Comparison of ENCODE assay signal across 8 cellular contexts in the genomic region with DNA sequence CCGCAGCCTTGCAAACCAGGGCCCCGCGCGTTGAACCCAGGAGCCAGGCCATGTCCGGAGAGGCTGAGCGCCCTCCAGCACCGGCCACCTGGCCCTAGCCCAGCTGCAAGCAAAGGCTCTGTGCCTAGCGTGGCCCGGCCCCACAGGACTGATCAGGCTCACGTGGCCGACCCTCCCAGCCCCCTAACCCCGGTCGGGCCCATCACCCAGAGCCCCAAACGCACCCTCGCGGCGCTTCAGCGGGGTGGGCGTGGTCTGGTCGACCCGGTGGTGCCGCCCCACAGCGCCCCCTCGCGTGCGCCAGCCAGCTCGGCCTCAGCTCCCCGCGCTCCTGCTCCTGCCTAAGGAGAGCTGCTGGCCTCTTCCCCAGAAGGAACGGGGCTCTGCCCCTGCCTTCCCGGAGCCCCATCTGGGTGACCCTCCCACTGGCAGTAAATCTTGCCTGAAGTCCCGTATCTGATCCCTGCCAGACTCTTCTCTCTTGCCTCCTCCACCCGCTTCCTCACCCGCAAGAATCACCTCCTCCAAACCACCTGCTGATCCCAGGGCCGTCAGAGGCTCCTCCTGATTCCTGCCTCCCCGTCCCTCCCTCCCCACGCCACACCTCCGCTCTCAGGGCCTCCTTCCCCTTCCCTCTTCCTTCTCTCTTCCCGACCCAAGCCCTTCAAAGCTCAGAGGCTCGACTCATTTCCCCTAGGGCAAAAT. TPM values are rescaled to one million over a fixed set of nuclear protein-coding genes. Genes with fewer than 3 reads are reported as not detected.
A peak's percentile ranks its signal among the peaks of the same experiment; 100 is the strongest.
DNase-seq lines count a peak whose midpoint lies in the region; ATAC-seq, FAIRE-seq and TF ChIP-seq lines count a peak whose summit lies in the region.

No MANE protein-coding gene starts in this region.

- TF ChIP-seq CTCF in GM12878 (IDR thresholded peaks at IDR 0.05 in 2 of 3, conservative IDR thresholded peaks at IDR 0.05 in 1 of 3; ENCODE audit: control insufficient read depth in 2 of 3, extremely low read depth in 1 of 3, insufficient read depth in 1 of 3, low read depth in 3 of 3, low read length in 3 of 3) = peak; percentile 66 to 69 (median 66)

- intact Hi-C loops in GM12878 (cut with micrococcal nuclease; ENCODE audit: unreplicated experiment) = loop anchor here (10.0 kb wide), 1 partner anchor 168 kb away; no protein-coding TSS in a partner anchor

- H3K4me3 ChIP-seq in GM12878 = no peak overlapping the region

- CTCF ChIA-PET in GM12878 (lab: Yijun Ruan, JAX) = interaction anchor here (1.0 to 2.2 kb wide), 5 partner anchors 30 to 359 kb away, joined by 3 to 10 read pairs (median 3); no protein-coding TSS in a partner anchor

- no peaks in the 10 kb centered on the region; a peak in 1 of 4 replicates for H3K27me3 ChIP-seq in GM12878 (replicated peaks in 1 of 2; ENCODE audit: control insufficient read depth in 2 of 2, insufficient read depth in 2 of 2, low read length in 1 of 2)

- FAIRE-seq in GM12878 (lab: Jason Lieb, UNC) = no peak

- DNase-seq in OCI-M1 (lab: John Stamatoyannopoulos, UW) (peak; percentile 42), GM12878 (ENCODE audit: low read depth, low spot score) (no peak), inferior parietal cortex (ENCODE audit: extremely low spot score) (peak; percentile 29), NCI-H2107 (lab: John Stamatoyannopoulos, UW) (no peak), NCI-H1105 treated with DMSO at 0.1 percent for 48 hours (lab: John Stamatoyannopoulos, UW) (no peak)
- peak; percentile 6 to 34 for DNase-seq in stimulated activated CD4-positive, alpha-beta T cell treated with anti-CD3 and anti-CD28 coated beads, Interleukin-12 subunit alpha, Interleukin-12 subunit beta, amount 100 ng/mL, for 24 hours (ENCODE audit: low read depth in 2 of 2)

- H4K20me1 ChIP-seq in GM12878 (ENCODE audit: control insufficient read depth, insufficient read depth) = no peaks in the 10 kb centered on the region

- ATAC-seq in GM18502 (IDR thresholded peaks at IDR 0.05; ENCODE audit: poor library complexity, unreplicated experiment) = peak; percentile 95
- ATAC-seq in HG02623 (IDR thresholded peaks at IDR 0.05; ENCODE audit: unreplicated experiment) = peak; percentile 43
- ATAC-seq in GM12878 = peak; percentile 95

- H3K9me3 ChIP-seq in GM12878 (replicated peaks; ENCODE audit: control insufficient read depth, insufficient read depth, low read length) = no peaks in the 10 kb centered on the region

- no peaks in the 10 kb centered on the region for H3K4me1 ChIP-seq in GM12878 (ENCODE audit: control insufficient read depth, insufficient read depth, low read length)

- H3K9ac ChIP-seq in GM12878 (ENCODE audit: control insufficient read depth, insufficient read depth, low read length) = no peak overlapping the region

- no peak overlapping the region for H3K27ac ChIP-seq in GM12878 (ENCODE audit: control insufficient read depth, insufficient read depth)

- no TSS peak for BruUV-seq in GM12878 (replicated peaks; lab: Mats Ljungman, UMichigan)

- no peaks in the 10 kb centered on the region for H3K36me3 ChIP-seq in GM12878 (ENCODE audit: control insufficient read depth in 2 of 2, insufficient read depth in 2 of 2, low read length in 1 of 2)

- 1% methylated on average over 25 of the region's 40 CpGs for WGBS in GM12878 (ENCODE audit: insufficient coverage, insufficient replicate concordance, low lambda C conversion rate, missing lambda C conversion rate)

- POLR2A ChIA-PET in GM12878 (lab: Charles Lee) = interaction anchor here (0.7 kb wide), 1 partner anchor 92 kb away, joined by 5 read pairs; no protein-coding TSS in a partner anchor

- no peak for TF ChIP-seq POLR2A in GM12878 (IDR thresholded peaks at IDR 0.05; ENCODE audit: low read depth, low read length)

- peak overlapping the region; percentile 13; the same call in 1 of the 2 replicates for H3K4me2 ChIP-seq in GM12878 (ENCODE audit: control insufficient read depth, insufficient read depth)

- RAD21 ChIA-PET in GM12878 (lab: Charles Lee; ENCODE audit: unreplicated experiment) = interaction anchor here (1.0 to 1.2 kb wide), 2 partner anchors 108 to 358 kb away, joined by 3 to 4 read pairs; no protein-coding TSS in a partner anchor

- in situ Hi-C loops in GM12878 (cut with MboI) = no loop called here

- SMC1A ChIA-PET in GM12878 (lab: Charles Lee; ENCODE audit: uncharacterized antibody, unreplicated experiment) = no interaction called here

- TF ChIP-seq RAD21 in GM12878 (IDR thresholded peaks at IDR 0.05; ENCODE audit: insufficient read depth, low read depth, low read length) = 0 out of 2 replicates have a peak, but pooled peaks have one; percentile 15

- no peaks in the 10 kb centered on the region for H3K79me2 ChIP-seq in GM12878 (ENCODE audit: control insufficient read depth, insufficient read depth, low read length)

- TF ChIP-seq EP300 in GM12878 (IDR thresholded peaks at IDR 0.05; ENCODE audit: borderline replicate concordance in 1 of 2, control insufficient read depth in 1 of 2, low read depth in 2 of 2, low read length in 2 of 2) = no peak

- H2AFZ ChIP-seq in GM12878 (ENCODE audit: control insufficient read depth, low read depth, low read length) = peak overlapping the region; percentile 23; the same call in 1 of the 2 replicates

TF ChIP-seq in GM12878, 131 proteins besides CTCF, POLR2A, EP300 and RAD21 (continues in another document):
- TF ChIP-seq, protein P1, sequence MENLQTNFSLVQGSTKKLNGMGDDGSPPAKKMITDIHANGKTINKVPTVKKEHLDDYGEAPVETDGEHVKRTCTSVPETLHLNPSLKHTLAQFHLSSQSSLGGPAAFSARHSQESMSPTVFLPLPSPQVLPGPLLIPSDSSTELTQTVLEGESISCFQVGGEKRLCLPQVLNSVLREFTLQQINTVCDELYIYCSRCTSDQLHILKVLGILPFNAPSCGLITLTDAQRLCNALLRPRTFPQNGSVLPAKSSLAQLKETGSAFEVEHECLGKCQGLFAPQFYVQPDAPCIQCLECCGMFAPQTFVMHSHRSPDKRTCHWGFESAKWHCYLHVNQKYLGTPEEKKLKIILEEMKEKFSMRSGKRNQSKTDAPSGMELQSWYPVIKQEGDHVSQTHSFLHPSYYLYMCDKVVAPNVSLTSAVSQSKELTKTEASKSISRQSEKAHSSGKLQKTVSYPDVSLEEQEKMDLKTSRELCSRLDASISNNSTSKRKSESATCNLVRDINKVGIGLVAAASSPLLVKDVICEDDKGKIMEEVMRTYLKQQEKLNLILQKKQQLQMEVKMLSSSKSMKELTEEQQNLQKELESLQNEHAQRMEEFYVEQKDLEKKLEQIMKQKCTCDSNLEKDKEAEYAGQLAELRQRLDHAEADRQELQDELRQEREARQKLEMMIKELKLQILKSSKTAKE (IDR thresholded peaks at IDR 0.05; ENCODE audit: low read depth, poor library complexity, severe bottlenecking) = no peak
- TF ChIP-seq, protein P2, sequence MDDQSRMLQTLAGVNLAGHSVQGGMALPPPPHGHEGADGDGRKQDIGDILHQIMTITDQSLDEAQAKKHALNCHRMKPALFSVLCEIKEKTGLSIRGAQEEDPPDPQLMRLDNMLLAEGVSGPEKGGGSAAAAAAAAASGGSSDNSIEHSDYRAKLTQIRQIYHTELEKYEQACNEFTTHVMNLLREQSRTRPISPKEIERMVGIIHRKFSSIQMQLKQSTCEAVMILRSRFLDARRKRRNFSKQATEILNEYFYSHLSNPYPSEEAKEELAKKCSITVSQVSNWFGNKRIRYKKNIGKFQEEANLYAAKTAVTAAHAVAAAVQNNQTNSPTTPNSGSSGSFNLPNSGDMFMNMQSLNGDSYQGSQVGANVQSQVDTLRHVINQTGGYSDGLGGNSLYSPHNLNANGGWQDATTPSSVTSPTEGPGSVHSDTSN (IDR thresholded peaks at IDR 0.05; ENCODE audit: insufficient replicate concordance, low read depth, low read length) = no peak
- TF ChIP-seq, protein P3, sequence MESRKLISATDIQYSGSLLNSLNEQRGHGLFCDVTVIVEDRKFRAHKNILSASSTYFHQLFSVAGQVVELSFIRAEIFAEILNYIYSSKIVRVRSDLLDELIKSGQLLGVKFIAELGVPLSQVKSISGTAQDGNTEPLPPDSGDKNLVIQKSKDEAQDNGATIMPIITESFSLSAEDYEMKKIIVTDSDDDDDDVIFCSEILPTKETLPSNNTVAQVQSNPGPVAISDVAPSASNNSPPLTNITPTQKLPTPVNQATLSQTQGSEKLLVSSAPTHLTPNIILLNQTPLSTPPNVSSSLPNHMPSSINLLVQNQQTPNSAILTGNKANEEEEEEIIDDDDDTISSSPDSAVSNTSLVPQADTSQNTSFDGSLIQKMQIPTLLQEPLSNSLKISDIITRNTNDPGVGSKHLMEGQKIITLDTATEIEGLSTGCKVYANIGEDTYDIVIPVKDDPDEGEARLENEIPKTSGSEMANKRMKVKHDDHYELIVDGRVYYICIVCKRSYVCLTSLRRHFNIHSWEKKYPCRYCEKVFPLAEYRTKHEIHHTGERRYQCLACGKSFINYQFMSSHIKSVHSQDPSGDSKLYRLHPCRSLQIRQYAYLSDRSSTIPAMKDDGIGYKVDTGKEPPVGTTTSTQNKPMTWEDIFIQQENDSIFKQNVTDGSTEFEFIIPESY (IDR thresholded peaks at IDR 0.05) = no peak
- TF ChIP-seq BHLHE40 (IDR thresholded peaks at IDR 0.05; ENCODE audit: borderline replicate concordance in 1 of 2, low read depth in 2 of 2, low read length in 1 of 2) (peak in 1 of 2 experiments; percentile 26; a peak in 1 of 4 replicates), TARDBP (IDR thresholded peaks at IDR 0.05; ENCODE audit: borderline replicate concordance) (no peak), NR2C2 (IDR thresholded peaks at IDR 0.05; ENCODE audit: borderline replicate concordance, control insufficient read depth, insufficient read length, low read depth) (no peak), ZNF24 (IDR thresholded peaks at IDR 0.05) (no peak), FOXM1 (IDR thresholded peaks at IDR 0.05; ENCODE audit: low read depth, low read length) (no peak)

RNA-seq across cellular contexts. Expression of a gene that starts 12.3 kb away (rescaled TPM):
- not detected in 2 replicates for total RNA-seq in GM12878 (2013; cell fraction: nucleolus; rRNA removed)
- not detected in 2 replicates for total RNA-seq in GM12878 (2014; rRNA removed)
- total RNA-seq in GM12878 (2014; rRNA removed; fragmentation: Illumina TruSeq; extraction: Trizol) = not detected in 2 replicates
- total RNA-seq in GM12878 (2021) = not detected in 2 replicates
- not detected for polyA plus RNA-seq in GM12878 (2011; ENCODE audit: low read depth)
- polyA plus RNA-seq in GM12878 (2011; rRNA removed) = not detected in 2 replicates
- polyA plus RNA-seq in GM12878 (2011; cell fraction: cytosol; rRNA removed) = not detected in 2 replicates
- polyA plus RNA-seq in GM12878 (2011; cell fraction: nucleus; rRNA removed) = not detected in 2 replicates
- not detected in 2 replicates for polyA plus RNA-seq in GM12878 (2012)
- polyA plus RNA-seq in GM12878 (2014; fragmentation: Illumina TruSeq; extraction: Trizol) = not detected in 2 replicates
- polyA plus RNA-seq in GM12878 (2014; fragmentation: Nextera tagmentation; extraction: Ambion mirVana) = not detected
- polyA plus RNA-seq in GM12878 (2014; rRNA removed) = not detected in 2 replicates
- not detected for polyA plus RNA-seq in GM12878 (2016; fragmentation: Nextera tagmentation; extraction: Ambion mirVana)
- polyA minus RNA-seq in GM12878 (2011; rRNA and poly(A)+ RNA removed) = not detected in 2 replicates
- polyA minus RNA-seq in GM12878 (2011; cell fraction: cytosol; rRNA and poly(A)+ RNA removed) = not detected in 2 replicates
- not detected in 2 replicates for polyA minus RNA-seq in GM12878 (2011; cell fraction: nucleus; rRNA and poly(A)+ RNA removed)

Comparison
In these comparisons a context has a peak if more than half of its experiments do, and no peak if none do; other contexts are left out.
1. ATAC-seq: peak in every context shown above with its lines; median percentile 95 in GM18502; 95 in GM12878; 43 in HG02623.
2. DNase-seq: peak in OCI-M1 (single experiment), inferior parietal cortex (single experiment) and stimulated activated CD4-positive, alpha-beta T cell treated with anti-CD3 and anti-CD28 coated beads, Interleukin-12 subunit alpha, Interleukin-12 subunit beta, amount 100 ng/mL, for 24 hours (2 of 2); none in GM12878 (single experiment), NCI-H2107 (single experiment) and NCI-H1105 treated with DMSO at 0.1 percent for 48 hours (single experiment).